Comparison of ENCODE assay signal across 18 cellular contexts in the genomic region with DNA sequence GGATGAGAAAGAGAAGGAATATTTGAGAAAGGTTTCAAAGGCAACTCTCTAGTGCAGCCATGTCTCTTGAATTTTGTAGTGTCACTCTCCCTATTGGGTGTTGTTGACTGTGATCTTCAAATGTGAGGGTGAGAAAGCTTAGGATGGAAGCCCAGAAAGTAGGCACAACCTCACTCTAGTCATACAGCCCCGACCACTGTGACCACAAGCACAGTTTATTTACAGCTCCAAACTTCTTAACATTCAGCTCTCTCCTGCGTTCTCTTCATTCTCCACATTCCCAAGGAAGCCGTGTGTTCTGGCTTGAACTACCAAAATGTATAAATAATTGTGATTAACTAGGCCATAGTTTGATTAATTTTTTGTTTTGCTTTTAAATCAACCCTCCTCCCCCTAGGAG.
"Had no signal": no experiment of that assay in that cellular context is flagged by ENCODE, and none has a peak within 500 bp of the region (broad histone marks: within the 10 kb centered on the region; RNA-seq: fewer than 3 reads in every experiment).

No MANE protein-coding gene starts in this region.

- DNase-seq: islet precursor cell; left ventricle myocardium inferior; mesendoderm; midbrain; mucosa of descending colon; naive thymus-derived CD8-positive, alpha-beta T cell; nucleus accumbens; retina; right cardiac atrium; small intestine; spleen; stimulated activated CD4-positive, alpha-beta T cell treated with anti-CD3 and anti-CD28 coated beads, Interleukin-4, amount 100 ng/mL, for 24 hours; stimulated activated naive CD4-positive, alpha-beta T cell; tibial artery; trophoblast cell; uterus had no signal

- FAIRE-seq: small intestine had no signal

- ATAC-seq: mucosa of descending colon; naive thymus-derived CD8-positive, alpha-beta T cell; right cardiac atrium; sciatic nerve; stimulated activated effector memory CD8-positive, alpha-beta T cell treated with anti-CD3 and anti-CD28 coated beads, Interleukin-12 subunit alpha, Interleukin-12 subunit beta, amount 100 ng/mL, for 72 hours had no signal
